ENCODE assay signal across 15 cellular contexts in genomic region chr16:54437921-54438320, GRCh38.
"Had no signal": no experiment of that assay in that cellular context is flagged by ENCODE, and none has a peak within 500 bp of the region (broad histone marks: within the 10 kb centered on the region; RNA-seq: fewer than 3 reads in every experiment).

No MANE protein-coding gene starts in this region.

- ATAC-seq: naive thymus-derived CD4-positive, alpha-beta T cell had no signal

- H3K4me3 Mint-ChIP-seq: endodermal cell; naive thymus-derived CD4-positive, alpha-beta T cell; nephron progenitor cell; type B pancreatic cell had no signal

- H2AFZ ChIP-seq: hepatocyte had no signal

- H3K4me3 ChIP-seq: colonic mucosa, hepatocyte, sigmoid colon, skin epidermis, thyroid gland had no signal

- H3K36me3 ChIP-seq: colonic mucosa, sigmoid colon, thyroid gland had no signal

- H3K36me3 Mint-ChIP-seq: naive thymus-derived CD4-positive, alpha-beta T cell; type B pancreatic cell had no signal

- H3K27ac ChIP-seq: colonic mucosa, hepatocyte, sigmoid colon, skin epidermis, thyroid gland had no signal

- H3K4me1 Mint-ChIP-seq: endodermal cell; naive thymus-derived CD4-positive, alpha-beta T cell had no signal

- DNase-seq: colonic mucosa; dermis blood vessel endothelial cell; endodermal cell; erythroblast; foreskin melanocyte; head of caudate nucleus; kidney glomerular epithelial cell; naive thymus-derived CD4-positive, alpha-beta T cell; sigmoid colon; stimulated activated naive CD4-positive, alpha-beta T cell treated with Interleukin-2 at 50 U/mL for 16 hours; thyroid gland had no signal

- H3K27me3 ChIP-seq: colonic mucosa, thyroid gland had no signal

- H3K9me3 ChIP-seq: colonic mucosa, thyroid gland had no signal

- H3K4me2 ChIP-seq: hepatocyte had no signal

- H3K79me2 ChIP-seq: hepatocyte had no signal

- H3K4me1 ChIP-seq: colonic mucosa, sigmoid colon had no signal

- H3K27ac Mint-ChIP-seq: endodermal cell; naive thymus-derived CD4-positive, alpha-beta T cell; nephron progenitor cell; type B pancreatic cell had no signal
